29 cellular contexts compared by ENCODE assay signal in the genomic region with DNA sequence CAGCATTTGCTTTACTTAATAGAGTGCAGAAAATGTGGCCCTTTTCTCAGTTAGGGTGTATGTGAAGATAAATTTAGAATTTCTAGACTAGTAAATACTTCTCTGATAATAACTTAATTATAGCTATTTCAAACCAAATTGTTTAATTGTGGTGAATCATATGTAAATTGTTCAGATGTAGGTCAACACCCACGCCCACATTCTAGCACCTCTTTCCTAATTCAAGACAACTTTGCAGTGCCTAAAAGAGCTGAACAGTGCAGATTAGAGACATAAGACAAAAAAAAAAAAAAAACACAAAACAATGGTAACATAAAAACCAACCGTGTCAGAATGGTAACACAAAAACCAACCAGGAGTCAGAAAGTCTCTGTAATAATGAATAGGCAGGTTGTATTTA.
"Had no signal": no experiment of that assay in that cellular context is flagged by ENCODE, and none has a peak within 500 bp of the region (broad histone marks: within the 10 kb centered on the region; RNA-seq: fewer than 3 reads in every experiment).

No MANE protein-coding gene starts in this region.

- H3K27ac Mint-ChIP-seq: dendritic cell treated with granulocyte-macrophage colony-stimulating factor and Interleukin-4, amounts not matched to agents 40 ng/mL and 50 ng/mL, for 4 days; effector memory CD8-positive, alpha-beta T cell; endodermal cell had no signal

- H3K4me1 ChIP-seq: colonic mucosa, foreskin keratinocyte had no signal

- H3K9me3 Mint-ChIP-seq: endodermal cell had no signal

- H3K4me1 Mint-ChIP-seq: endodermal cell had no signal

- H3K27me3 Mint-ChIP-seq: dendritic cell treated with granulocyte-macrophage colony-stimulating factor and Interleukin-4, amounts not matched to agents 40 ng/mL and 50 ng/mL, for 4 days; effector memory CD8-positive, alpha-beta T cell had no signal

- H3K36me3 ChIP-seq: colonic mucosa, esophagus muscularis mucosa, esophagus squamous epithelium, gastrocnemius medialis, gastroesophageal sphincter had no signal

- H3K4me3 ChIP-seq: colonic mucosa, coronary artery, dorsolateral prefrontal cortex, esophagus muscularis mucosa, esophagus squamous epithelium, gastrocnemius medialis, gastroesophageal sphincter, heart left ventricle, heart right ventricle, hepatocyte had no signal

- H3K9me3 ChIP-seq: colonic mucosa, esophagus muscularis mucosa, esophagus squamous epithelium, gastrocnemius medialis, gastroesophageal sphincter had no signal

- H3K4me2 ChIP-seq: hepatocyte had no signal

- DNase-seq: colonic mucosa; cortex of kidney; dermis blood vessel endothelial cell; dorsolateral prefrontal cortex; effector CD4-positive, alpha-beta T cell; effector CD8-positive, alpha-beta T cell; effector memory CD4-positive, alpha-beta T cell; effector memory CD8-positive, alpha-beta T cell; endodermal cell; erythroblast; esophagus squamous epithelium; foreskin fibroblast; foreskin keratinocyte; foreskin melanocyte; gastrocnemius medialis; glutamatergic neuron; heart left ventricle; heart right ventricle had no signal

- H3K27me3 ChIP-seq: colonic mucosa, dorsolateral prefrontal cortex, esophagus muscularis mucosa, esophagus squamous epithelium, foreskin keratinocyte, gastrocnemius medialis, gastroesophageal sphincter, heart left ventricle, heart right ventricle, hepatocyte had no signal

- FAIRE-seq: colon, endometrium, endothelial cell of umbilical vein, frontal cortex had no signal

- H3K4me3 Mint-ChIP-seq: dendritic cell treated with granulocyte-macrophage colony-stimulating factor and Interleukin-4, amounts not matched to agents 40 ng/mL and 50 ng/mL, for 4 days; effector memory CD8-positive, alpha-beta T cell; endodermal cell had no signal

- H3K27ac ChIP-seq: colonic mucosa, coronary artery, epithelial cell of prostate, esophagus muscularis mucosa, esophagus squamous epithelium, foreskin keratinocyte, gastrocnemius medialis, gastroesophageal sphincter, heart left ventricle, heart right ventricle, hepatocyte had no signal

- ATAC-seq: effector memory CD8-positive, alpha-beta T cell; esophagus mucosa; foreskin keratinocyte; gastrocnemius medialis; gastroesophageal sphincter; heart left ventricle; heart right ventricle had no signal

- H2AFZ ChIP-seq: hepatocyte had no signal
